In the genomic region with DNA sequence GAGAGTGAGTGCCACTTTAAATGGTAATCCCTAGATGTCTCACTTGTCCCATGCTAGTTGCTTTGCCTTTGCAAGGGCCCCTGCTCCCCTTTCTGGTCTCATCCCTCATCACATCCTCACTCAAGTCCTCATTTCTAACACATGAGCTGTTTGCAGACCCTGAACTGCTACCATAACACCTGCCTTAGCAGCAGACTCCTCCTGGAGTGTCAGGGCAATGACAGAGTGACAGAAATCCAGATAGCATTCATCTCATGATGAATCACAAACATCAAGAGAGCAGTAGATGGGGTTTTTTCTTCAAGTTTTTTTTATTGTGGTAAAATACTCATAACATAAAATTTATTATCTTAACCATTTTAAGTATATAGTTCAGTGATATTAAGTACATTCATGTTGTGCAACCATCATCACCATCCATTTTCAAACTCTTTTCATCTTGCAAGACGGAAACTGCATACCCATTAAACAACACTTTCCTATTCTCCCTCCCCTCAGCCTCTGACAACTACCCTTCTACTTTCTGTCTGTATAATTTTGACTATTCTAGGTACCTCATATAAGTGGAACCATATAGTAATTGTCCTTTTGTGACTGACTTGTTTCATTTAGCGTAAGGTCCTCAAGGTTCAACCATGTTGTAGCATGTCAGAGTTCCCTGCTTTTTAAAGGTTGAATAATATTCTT, we compare ENCODE assay signal across 29 cellular contexts.
"Had no signal": no experiment of that assay in that cellular context is flagged by ENCODE, and none has a peak within 500 bp of the region (broad histone marks: within the 10 kb centered on the region; RNA-seq: fewer than 3 reads in every experiment).

No MANE protein-coding gene starts in this region.

- H2AFZ ChIP-seq: parathyroid adenoma had no signal

- H3K4me3 Mint-ChIP-seq: activated naive CD8-positive, alpha-beta T cell treated with anti-CD3 and anti-CD28 coated beads, Interleukin-2, amount 10 ng/mL, durations not matched to agents 7 days and 5 days; effector memory CD8-positive, alpha-beta T cell; immature natural killer cell; memory B cell; naive thymus-derived CD4-positive, alpha-beta T cell; neural crest cell had no signal

- H3K4me1 ChIP-seq: gastroesophageal sphincter, parathyroid adenoma, psoas muscle, SJSA1 had no signal

- H3K36me3 ChIP-seq: brain microvascular endothelial cell, gastroesophageal sphincter, sigmoid colon, SJSA1, thoracic aorta had no signal

- H3K9ac ChIP-seq: parathyroid adenoma had no signal

- H3K4me1 Mint-ChIP-seq: immature natural killer cell, neural crest cell had no signal

- H3K27ac ChIP-seq: brain microvascular endothelial cell, gastroesophageal sphincter, parathyroid adenoma, psoas muscle, sigmoid colon, SJSA1, thoracic aorta had no signal

- H3K27ac Mint-ChIP-seq: effector memory CD8-positive, alpha-beta T cell; immature natural killer cell; memory B cell had no signal

- FAIRE-seq: kidney, small intestine, urothelium cell line had no signal

- H3K36me3 Mint-ChIP-seq: activated naive CD8-positive, alpha-beta T cell treated with anti-CD3 and anti-CD28 coated beads, Interleukin-2, amount 10 ng/mL, durations not matched to agents 7 days and 5 days; immature natural killer cell; memory B cell had no signal

- H3K9me3 Mint-ChIP-seq: activated naive CD8-positive, alpha-beta T cell treated with anti-CD3 and anti-CD28 coated beads, Interleukin-2, amount 10 ng/mL, durations not matched to agents 7 days and 5 days; effector memory CD8-positive, alpha-beta T cell; immature natural killer cell; memory B cell had no signal

- DNase-seq: activated CD4-positive, alpha-beta T cell treated with anti-CD3 and anti-CD28 coated beads for 4 hours; activated CD4-positive, alpha-beta T cell treated with anti-CD3 and anti-CD28 coated beads, Interleukin-2, amount 50 U/mL, for 4 hours; activated gamma-delta T cell treated with Interleukin-2 at 50 U/mL for 16 hours; activated naive CD8-positive, alpha-beta T cell treated with anti-CD3 and anti-CD28 coated beads, Interleukin-2, amount 10 ng/mL, durations not matched to agents 7 days and 5 days; amniotic stem cell; brain microvascular endothelial cell; cortex of kidney; effector memory CD8-positive, alpha-beta T cell; head of caudate nucleus; hippocampal formation; immature natural killer cell; kidney; left colon; midbrain; naive thymus-derived CD4-positive, alpha-beta T cell; nucleus accumbens; psoas muscle; sigmoid colon; small intestine; stimulated activated naive CD4-positive, alpha-beta T cell treated with Interleukin-2 at 50 U/mL for 16 hours; T-helper 2 cell; trophoblast cell had no signal

- H3K79me2 ChIP-seq: parathyroid adenoma had no signal

- H3K27me3 Mint-ChIP-seq: activated naive CD8-positive, alpha-beta T cell treated with anti-CD3 and anti-CD28 coated beads, Interleukin-2, amount 10 ng/mL, durations not matched to agents 7 days and 5 days; effector memory CD8-positive, alpha-beta T cell; memory B cell had no signal

- ATAC-seq: effector memory CD8-positive, alpha-beta T cell; gastroesophageal sphincter; naive thymus-derived CD4-positive, alpha-beta T cell; psoas muscle had no signal

- H3K9me3 ChIP-seq: gastroesophageal sphincter, psoas muscle, sigmoid colon, SJSA1, thoracic aorta had no signal

- H3K4me3 ChIP-seq: gastroesophageal sphincter, psoas muscle, sigmoid colon, SJSA1, thoracic aorta had no signal

- H3K27me3 ChIP-seq: brain microvascular endothelial cell, gastroesophageal sphincter, sigmoid colon, SJSA1 had no signal
